17 cellular contexts compared by ENCODE assay signal in genomic region chr5:137665678-137666077, GRCh38.
DNase-seq lines count a peak whose midpoint lies in the region; ATAC-seq lines count a peak whose summit lies in the region.
"Had no signal": no experiment of that assay in that cellular context is flagged by ENCODE, and none has a peak within 500 bp of the region (broad histone marks: within the 10 kb centered on the region; RNA-seq: fewer than 3 reads in every experiment).

No MANE protein-coding gene starts in this region.

- H3K27me3 Mint-ChIP-seq in stimulated activated naive CD8-positive, alpha-beta T cell treated with anti-CD3 and anti-CD28 coated beads, Interleukin-15, Interleukin-2, amounts not matched to agents 100 ng/mL and 50 ng/mL, for 24 hours = no peaks in the 10 kb centered on the region
- H3K27me3 Mint-ChIP-seq in stimulated activated naive CD8-positive, alpha-beta T cell treated with anti-CD3 and anti-CD28 coated beads, Interleukin-15, amount 100 ng/mL, for 72 hours = no peaks in the 10 kb centered on the region
- H3K27me3 Mint-ChIP-seq in naive thymus-derived CD4-positive, alpha-beta T cell = no peaks in the 10 kb centered on the region

- peak overlapping the region; percentile 43 for H3K27ac Mint-ChIP-seq in stimulated activated naive CD8-positive, alpha-beta T cell treated with anti-CD3 and anti-CD28 coated beads, Interleukin-15, Interleukin-2, amounts not matched to agents 100 ng/mL and 50 ng/mL, for 24 hours
- H3K27ac Mint-ChIP-seq in stimulated activated naive CD8-positive, alpha-beta T cell treated with anti-CD3 and anti-CD28 coated beads, Interleukin-15, amount 100 ng/mL, for 72 hours = no peak overlapping the region
- H3K27ac Mint-ChIP-seq in naive thymus-derived CD4-positive, alpha-beta T cell = peak overlapping the region in 5 of 9 donors; percentile 56 to 91 (median 77)

- no peaks in the 10 kb centered on the region for H3K36me3 Mint-ChIP-seq in stimulated activated naive CD8-positive, alpha-beta T cell treated with anti-CD3 and anti-CD28 coated beads, Interleukin-15, Interleukin-2, amounts not matched to agents 100 ng/mL and 50 ng/mL, for 24 hours (ENCODE audit: low read depth)
- H3K36me3 Mint-ChIP-seq in naive thymus-derived CD4-positive, alpha-beta T cell = peaks cover 0 to 23% (median 7%) of the 10 kb centered on the region in 5 donors

- H3K4me1 ChIP-seq in naive thymus-derived CD4-positive, alpha-beta T cell (ENCODE audit: control insufficient read depth in 2 of 2, insufficient read depth in 2 of 2, low read length in 2 of 2) = peaks cover 7 to 10% of the 10 kb centered on the region in 2 donors

- H3K9me3 Mint-ChIP-seq in stimulated activated naive CD8-positive, alpha-beta T cell treated with anti-CD3 and anti-CD28 coated beads, Interleukin-15, Interleukin-2, amounts not matched to agents 100 ng/mL and 50 ng/mL, for 24 hours = no peaks in the 10 kb centered on the region
- no peaks in the 10 kb centered on the region for H3K9me3 Mint-ChIP-seq in stimulated activated naive CD8-positive, alpha-beta T cell treated with anti-CD3 and anti-CD28 coated beads, Interleukin-15, amount 100 ng/mL, for 72 hours
- no peaks in the 10 kb centered on the region for H3K9me3 Mint-ChIP-seq in naive thymus-derived CD4-positive, alpha-beta T cell

- peaks cover 17% of the 10 kb centered on the region for H3K4me1 Mint-ChIP-seq in stimulated activated naive CD8-positive, alpha-beta T cell treated with anti-CD3 and anti-CD28 coated beads, Interleukin-15, Interleukin-2, amounts not matched to agents 100 ng/mL and 50 ng/mL, for 24 hours (ENCODE audit: low read depth)
- peaks cover 41% of the 10 kb centered on the region for H3K4me1 Mint-ChIP-seq in stimulated activated naive CD8-positive, alpha-beta T cell treated with anti-CD3 and anti-CD28 coated beads, Interleukin-15, amount 100 ng/mL, for 72 hours
- H3K4me1 Mint-ChIP-seq in naive thymus-derived CD4-positive, alpha-beta T cell = peaks cover 8 to 37% (median 29%) of the 10 kb centered on the region in 7 donors

- DNase-seq in NOMO-1 treated with DMSO at 0.1 percent for 48 hours (lab: John Stamatoyannopoulos, UW; ENCODE audit: unreplicated experiment) (peak; percentile 20), NOMO-1 (lab: John Stamatoyannopoulos, UW; ENCODE audit: unreplicated experiment in 2 of 2) (no peak), NCI-H1694 (lab: John Stamatoyannopoulos, UW) (no peak), NCI-H1436 (lab: John Stamatoyannopoulos, UW) (no peak)
- no peak for DNase-seq in stimulated activated naive CD8-positive, alpha-beta T cell treated with anti-CD3 and anti-CD28 coated beads, Interleukin-15, amount 100 ng/mL, for 72 hours
- DNase-seq in naive thymus-derived CD4-positive, alpha-beta T cell = no peak
- DNase-seq in stimulated activated CD4-positive, alpha-beta T cell treated with anti-CD3 and anti-CD28 coated beads, Interleukin-2, amount 100 ng/mL, for 48 hours = no peak
- DNase-seq: EL, gastrocnemius medialis, left colon, midbrain, NCI-H2029 treated with DMSO at 0.1 percent for 48 hours, NCI-H446 treated with DMSO at 0.1 percent for 48 hours had no signal

- ATAC-seq in stimulated activated naive CD8-positive, alpha-beta T cell treated with anti-CD3 and anti-CD28 coated beads, Interleukin-15, amount 100 ng/mL, for 72 hours = no peak
- ATAC-seq in naive thymus-derived CD4-positive, alpha-beta T cell = no peak
- ATAC-seq: gastrocnemius medialis had no signal

- no peak overlapping the region for H3K4me3 ChIP-seq in naive thymus-derived CD4-positive, alpha-beta T cell (ENCODE audit: low read length)
- H3K4me3 ChIP-seq: cardiac muscle cell, gastrocnemius medialis had no signal

- no peak overlapping the region for H3K4me3 Mint-ChIP-seq in stimulated activated naive CD8-positive, alpha-beta T cell treated with anti-CD3 and anti-CD28 coated beads, Interleukin-15, Interleukin-2, amounts not matched to agents 100 ng/mL and 50 ng/mL, for 24 hours
- no peak overlapping the region for H3K4me3 Mint-ChIP-seq in stimulated activated naive CD8-positive, alpha-beta T cell treated with anti-CD3 and anti-CD28 coated beads, Interleukin-15, amount 100 ng/mL, for 72 hours
- H3K4me3 Mint-ChIP-seq in naive thymus-derived CD4-positive, alpha-beta T cell = peak overlapping the region in 1 of 10 donors; percentile 45

- POLR2A ChIA-PET in naive thymus-derived CD4-positive, alpha-beta T cell (lab: Charles Lee) = interaction anchor here (0.6 to 2.8 kb wide), 9 partner anchors 12 to 89 kb away, joined by 3 to 29 read pairs (median 4); partner anchors contain the start of genes HNRNPA0 and KLHL3

- H3K27me3 ChIP-seq in naive thymus-derived CD4-positive, alpha-beta T cell (ENCODE audit: control insufficient read depth in 2 of 2, insufficient read depth in 2 of 2, low read length in 2 of 2) = no peaks in the 10 kb centered on the region
- H3K27me3 ChIP-seq: cardiac muscle cell, gastrocnemius medialis had no signal

- intact Hi-C loops in naive thymus-derived CD4-positive, alpha-beta T cell (cut with micrococcal nuclease) = loop anchor here in 1 of 2 donors (1.0 to 10.0 kb wide), 2 partner anchors 70 to 369 kb away; partner anchors contain the start of gene FAM13B

- peaks cover 0 to 8% (median 0%) of the 10 kb centered on the region in 3 experiments for H3K36me3 ChIP-seq in naive thymus-derived CD4-positive, alpha-beta T cell (ENCODE audit: control insufficient read depth in 2 of 3, insufficient read depth in 3 of 3, low read length in 3 of 3)
- H3K36me3 ChIP-seq: cardiac muscle cell, gastrocnemius medialis had no signal

- CTCF ChIA-PET in naive thymus-derived CD4-positive, alpha-beta T cell (lab: Charles Lee) = interaction anchor here (1.9 to 2.6 kb wide), 3 partner anchors 30 to 76 kb away, joined by 13 to 27 read pairs (median 20); partner anchors contain the start of gene KLHL3

- no peaks in the 10 kb centered on the region for H3K9me3 ChIP-seq in naive thymus-derived CD4-positive, alpha-beta T cell (ENCODE audit: control insufficient read depth in 2 of 3, low read length in 3 of 3)
- H3K9me3 ChIP-seq: gastrocnemius medialis had no signal

- H3K27ac ChIP-seq in naive thymus-derived CD4-positive, alpha-beta T cell (ENCODE audit: low read depth, low read length) = no peak overlapping the region
- H3K27ac ChIP-seq: 22Rv1, cardiac muscle cell, gastrocnemius medialis, RWPE1 had no signal

Comparison
In these comparisons a context has a peak if more than half of its experiments do, and no peak if none do; other contexts are left out.
1. H3K27ac Mint-ChIP-seq: peak in stimulated activated naive CD8-positive, alpha-beta T cell treated with anti-CD3 and anti-CD28 coated beads, Interleukin-15, Interleukin-2, amounts not matched to agents 100 ng/mL and 50 ng/mL, for 24 hours (single experiment) and naive thymus-derived CD4-positive, alpha-beta T cell (5 of 9); none in stimulated activated naive CD8-positive, alpha-beta T cell treated with anti-CD3 and anti-CD28 coated beads, Interleukin-15, amount 100 ng/mL, for 72 hours (0 of 2).